In the genomic region with DNA sequence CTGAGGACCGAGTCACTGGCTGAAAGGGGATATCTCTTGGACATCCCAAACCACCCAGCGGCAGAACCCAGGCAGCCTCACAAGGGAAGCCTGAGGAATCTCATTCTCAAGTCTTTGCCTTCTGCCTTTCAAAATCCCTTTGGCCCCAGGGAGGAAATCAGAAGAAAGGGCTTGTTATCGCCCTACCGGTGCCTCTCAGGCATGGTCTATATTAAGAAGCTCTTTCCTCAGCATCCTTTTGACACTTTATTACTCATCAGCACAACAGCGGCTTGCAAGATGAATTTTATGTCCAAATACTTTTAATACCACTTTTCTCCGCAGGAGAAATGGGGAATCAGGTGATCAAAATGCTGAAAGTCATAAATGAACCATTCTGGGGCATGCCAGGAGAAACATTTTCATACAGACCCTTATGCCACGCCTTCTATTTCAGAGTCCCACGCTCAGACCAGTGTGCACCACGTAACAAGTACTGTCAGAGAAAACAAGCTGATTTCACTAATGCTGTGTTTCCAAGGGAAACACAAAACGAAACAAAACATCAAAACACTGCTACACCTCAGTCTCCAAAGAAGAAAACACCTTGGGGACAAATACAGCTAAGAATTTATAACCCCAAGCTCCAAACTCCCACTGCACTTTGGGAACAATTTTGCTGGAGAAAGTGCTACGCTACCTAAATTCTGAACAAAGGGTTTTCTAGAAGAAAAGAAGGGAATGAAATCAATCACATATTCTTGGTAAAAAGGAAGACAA, we compare ENCODE assay signal across 1 cellular context.
TF ChIP-seq lines count a peak whose summit lies in the region.

No MANE protein-coding gene starts in this region.

TF ChIP-seq in A549, 52 proteins besides CTCF, POLR2A, EP300 and RAD21 (continued from another document):
- TF ChIP-seq RCOR1 (IDR thresholded peaks at IDR 0.05; ENCODE audit: low read depth, low read length) (no peak), NPAS2 (CRISPR knock-in tag; IDR thresholded peaks at IDR 0.05; ENCODE audit: borderline replicate concordance) (no peak)
TF ChIP-seq in A549: peak in this region for 0.
